In genomic region chr6:53439556-53439955, GRCh38 we compare ENCODE assay signal across 15 cellular contexts.
DNase-seq lines count a peak whose midpoint lies in the region; ATAC-seq lines count a peak whose summit lies in the region.
"Had no signal": no experiment of that assay in that cellular context is flagged by ENCODE, and none has a peak within 500 bp of the region (broad histone marks: within the 10 kb centered on the region; RNA-seq: fewer than 3 reads in every experiment).

No MANE protein-coding gene starts in this region.

- no peak overlapping the region for H3K27ac ChIP-seq in aorta (ENCODE audit: low read depth in 1 of 2, low read length in 2 of 2)
- H3K27ac ChIP-seq: A549, transverse colon had no signal

- DNase-seq in Right ventricle myocardium inferior (ENCODE audit: missing footprints) (no peak), cardiac septum (ENCODE audit: low spot score) (no peak), fibroblast of gingiva (ENCODE audit: low read depth) (peak; percentile 68), left lobe of liver (ENCODE audit: low spot score) (no peak), aorta (no peak), GF-D8 (lab: John Stamatoyannopoulos, UW) (no peak), 8988T (no peak)
- DNase-seq: activated CD4-positive, alpha-beta T cell treated with anti-CD3 and anti-CD28 coated beads for 4 hours; activated T-cell treated with anti-CD3 and anti-CD28 coated beads, Interleukin-2, amount 50 U/mL, for 72 hours; MM.1S; NCI-H2171; OCI-M1; transverse colon had no signal

- intact Hi-C loops in Right ventricle myocardium inferior (cut with DNase I) = no loop called here
- intact Hi-C loops in cardiac septum (cut with DNase I) = no loop called here
- intact Hi-C loops in aorta (cut with DNase I) = no loop called here

- H3K4me1 ChIP-seq in aorta (ENCODE audit: control insufficient read depth in 1 of 2, insufficient read depth in 2 of 2, low read length in 2 of 2) = peaks cover 0 to 9% of the 10 kb centered on the region in 2 donors

- no peak overlapping the region for H3K4me3 ChIP-seq in aorta (ENCODE audit: low read length in 2 of 2)
- H3K4me3 ChIP-seq: A549, transverse colon had no signal

- H3K27me3 ChIP-seq in aorta (ENCODE audit: control insufficient read depth in 1 of 2, insufficient read depth in 2 of 2, low read length in 1 of 2) = no peaks in the 10 kb centered on the region
- H3K27me3 ChIP-seq: transverse colon had no signal

- no peaks in the 10 kb centered on the region for H3K9me3 ChIP-seq in aorta (ENCODE audit: control insufficient read depth, low read length)
- H3K9me3 ChIP-seq: A549, transverse colon had no signal

- H3K36me3 ChIP-seq in aorta (ENCODE audit: control insufficient read depth in 1 of 2, insufficient read depth in 2 of 2, low read length in 1 of 2) = no peaks in the 10 kb centered on the region
- H3K36me3 ChIP-seq: transverse colon had no signal

- ATAC-seq in Right ventricle myocardium inferior (peak; percentile 67), left lobe of liver (peak; percentile 68), aorta (ENCODE audit: low FRiP score) (peak; percentile 74), HG03025 (IDR thresholded peaks at IDR 0.05; ENCODE audit: low FRiP score, unreplicated experiment) (no peak)
- ATAC-seq: A549; activated T-cell treated with anti-CD3 and anti-CD28 coated beads, Interleukin-2, amount 50 U/mL, for 72 hours had no signal
